In genomic region chr2:105438104-105438929, GRCh38 we compare ENCODE assay signal across 9 cellular contexts. TPM values are rescaled to one million over a fixed set of nuclear protein-coding genes. Genes with fewer than 3 reads are reported as not detected.
DNase-seq lines count a peak whose midpoint lies in the region; ATAC-seq and TF ChIP-seq lines count a peak whose summit lies in the region.
"Had no signal": no experiment of that assay in that cellular context is flagged by ENCODE, and none has a peak within 500 bp of the region (broad histone marks: within the 10 kb centered on the region; RNA-seq: fewer than 3 reads in every experiment).

No MANE protein-coding gene starts in this region.

- H3K27me3 Mint-ChIP-seq in mesothelial cell of epicardium (ENCODE audit: low read depth): no peaks in the 10 kb centered on the region
- H3K27me3 Mint-ChIP-seq in stimulated activated naive B cell treated with anti-CD40 and anti-IgM and Interleukin-4, amounts not matched to agents 10 μg/mL and 1 μg/mL and 100 μg/mL, for 72 hours: peaks cover 13 to 26% of the 10 kb centered on the region in 2 donors

- H3K4me1 Mint-ChIP-seq in mesothelial cell of epicardium: peaks cover 29% of the 10 kb centered on the region
- no peaks in the 10 kb centered on the region for H3K4me1 Mint-ChIP-seq in stimulated activated naive B cell treated with anti-CD40 and anti-IgM and Interleukin-4, amounts not matched to agents 10 μg/mL and 1 μg/mL and 100 μg/mL, for 72 hours

- peak overlapping the region; percentile 59 for H3K27ac Mint-ChIP-seq in mesothelial cell of epicardium
- no peak overlapping the region for H3K27ac Mint-ChIP-seq in stimulated activated naive B cell treated with anti-CD40 and anti-IgM and Interleukin-4, amounts not matched to agents 10 μg/mL and 1 μg/mL and 100 μg/mL, for 72 hours

- H3K4me3 Mint-ChIP-seq in mesothelial cell of epicardium: no peak overlapping the region
- H3K4me3 Mint-ChIP-seq in stimulated activated naive B cell treated with anti-CD40 and anti-IgM and Interleukin-4, amounts not matched to agents 10 μg/mL and 1 μg/mL and 100 μg/mL, for 72 hours: no peak overlapping the region

- peak; percentile 29 to 71 for DNase-seq in NCI-H524 (lab: John Stamatoyannopoulos, UW)
- DNase-seq in NCI-H524 treated with DMSO at 0.1 percent for 48 hours (lab: John Stamatoyannopoulos, UW): no peak
- DNase-seq in brain pericyte (ENCODE audit: low read depth, low spot score): peak; percentile 72
- DNase-seq in mesothelial cell of epicardium (ENCODE audit: low spot score in 2 of 2, unreplicated experiment in 2 of 2): no peak
- no peak for DNase-seq in dedifferentiated amniotic fluid mesenchymal stem cell (ENCODE audit: extremely low spot score)
- DNase-seq in iPS-NIHi7 (ENCODE audit: extremely low spot score): no peak
- DNase-seq in stimulated activated naive B cell treated with anti-CD40 and anti-IgM and Interleukin-4, amounts not matched to agents 10 μg/mL and 1 μg/mL and 100 μg/mL, for 72 hours: no peak
- DNase-seq: NCI-H1694 treated with DMSO at 0.1 percent for 48 hours had no signal

- H3K36me3 Mint-ChIP-seq in mesothelial cell of epicardium: no peaks in the 10 kb centered on the region
- no peaks in the 10 kb centered on the region for H3K36me3 Mint-ChIP-seq in stimulated activated naive B cell treated with anti-CD40 and anti-IgM and Interleukin-4, amounts not matched to agents 10 μg/mL and 1 μg/mL and 100 μg/mL, for 72 hours

- no peak for ATAC-seq in GM21619 (IDR thresholded peaks at IDR 0.05; ENCODE audit: unreplicated experiment)
- no peak for ATAC-seq in stimulated activated naive B cell treated with anti-CD40 and anti-IgM and Interleukin-4, amounts not matched to agents 10 μg/mL and 1 μg/mL and 100 μg/mL, for 72 hours (replicated peaks)

- no peak for TF ChIP-seq CTCF in mesothelial cell of epicardium (IDR thresholded peaks at IDR 0.05; ENCODE audit: unreplicated experiment)

- H3K9me3 Mint-ChIP-seq in mesothelial cell of epicardium: peaks cover 5% of the 10 kb centered on the region
- H3K9me3 Mint-ChIP-seq in stimulated activated naive B cell treated with anti-CD40 and anti-IgM and Interleukin-4, amounts not matched to agents 10 μg/mL and 1 μg/mL and 100 μg/mL, for 72 hours: no peaks in the 10 kb centered on the region

RNA-seq across cellular contexts. Expression of gene FHL2, which starts 39.5 kb away (rescaled TPM):
- total RNA-seq in mesothelial cell of epicardium: 32.3 to 37.9 TPM (median 36.4 TPM) in 3 replicates

Comparison
In these comparisons a context has a peak if more than half of its experiments do, and no peak if none do; other contexts are left out.
1. DNase-seq: peak in NCI-H524 (2 of 2) and brain pericyte (single experiment); none in NCI-H524 treated with DMSO at 0.1 percent for 48 hours (single experiment), mesothelial cell of epicardium (0 of 2), dedifferentiated amniotic fluid mesenchymal stem cell (single experiment), iPS-NIHi7 (single experiment) and stimulated activated naive B cell treated with anti-CD40 and anti-IgM and Interleukin-4, amounts not matched to agents 10 μg/mL and 1 μg/mL and 100 μg/mL, for 72 hours (single experiment).